Comparison of ENCODE assay signal across 1 cellular context in genomic region chr20:24462461-24463010, GRCh38.
A peak's percentile ranks its signal among the peaks of the same experiment; 100 is the strongest.
TF ChIP-seq lines count a peak whose summit lies in the region.

No MANE protein-coding gene starts in this region.

TF ChIP-seq in H1, 55 proteins besides CTCF, POLR2A, EP300 and RAD21 (continued from another document):
- TF ChIP-seq NANOG (IDR thresholded peaks at IDR 0.05; ENCODE audit: insufficient read depth, low read depth, low read length, poor library complexity, severe bottlenecking) = peak; percentile 53
- TF ChIP-seq CREB1 (IDR thresholded peaks at IDR 0.05) = no peak
- no peak for TF ChIP-seq TEAD4 (IDR thresholded peaks at IDR 0.05; ENCODE audit: low read depth, low read length)
- TF ChIP-seq POU5F1 (IDR thresholded peaks at IDR 0.05; ENCODE audit: low read depth, low read length) = peak; percentile 5; the same call in 1 of the 2 replicates
- no peak for TF ChIP-seq ATF2 (IDR thresholded peaks at IDR 0.05; ENCODE audit: low read length)
- TF ChIP-seq MAFK (IDR thresholded peaks at IDR 0.05; ENCODE audit: low read depth, low read length) = 0 out of 2 replicates have a peak, but pooled peaks have one; percentile 16
- TF ChIP-seq KDM1A (IDR thresholded peaks at IDR 0.05; ENCODE audit: borderline replicate concordance, low read length) = no peak
- TF ChIP-seq ZNF274 (IDR thresholded peaks at IDR 0.05; ENCODE audit: borderline replicate concordance, extremely low read depth, low read length) = no peak
- no peak for TF ChIP-seq EGR1 (IDR thresholded peaks at IDR 0.05; ENCODE audit: borderline replicate concordance, low read depth, low read length)
- 0 out of 2 replicates have a peak, but pooled peaks have one; percentile 59 for TF ChIP-seq YY1 (IDR thresholded peaks at IDR 0.05; ENCODE audit: low read depth, low read length)
- TF ChIP-seq SIN3A (conservative IDR thresholded peaks at IDR 0.05 in 1 of 2, IDR thresholded peaks at IDR 0.05 in 1 of 2; ENCODE audit: low read depth in 1 of 2, low read length in 2 of 2) = peak in 1 of 2 experiments; percentile 56; a peak in 1 of 4 replicates
- no peak for TF ChIP-seq RXRA (IDR thresholded peaks at IDR 0.05; ENCODE audit: insufficient read depth, low read depth, low read length)
- peak; percentile 50 for TF ChIP-seq CHD7 (IDR thresholded peaks at IDR 0.05; ENCODE audit: insufficient replicate concordance, low read length)
- no peak for TF ChIP-seq HDAC6 (IDR thresholded peaks at IDR 0.05; ENCODE audit: low read depth, low read length)
